ENCODE assay signal across 8 cellular contexts in the genomic region with DNA sequence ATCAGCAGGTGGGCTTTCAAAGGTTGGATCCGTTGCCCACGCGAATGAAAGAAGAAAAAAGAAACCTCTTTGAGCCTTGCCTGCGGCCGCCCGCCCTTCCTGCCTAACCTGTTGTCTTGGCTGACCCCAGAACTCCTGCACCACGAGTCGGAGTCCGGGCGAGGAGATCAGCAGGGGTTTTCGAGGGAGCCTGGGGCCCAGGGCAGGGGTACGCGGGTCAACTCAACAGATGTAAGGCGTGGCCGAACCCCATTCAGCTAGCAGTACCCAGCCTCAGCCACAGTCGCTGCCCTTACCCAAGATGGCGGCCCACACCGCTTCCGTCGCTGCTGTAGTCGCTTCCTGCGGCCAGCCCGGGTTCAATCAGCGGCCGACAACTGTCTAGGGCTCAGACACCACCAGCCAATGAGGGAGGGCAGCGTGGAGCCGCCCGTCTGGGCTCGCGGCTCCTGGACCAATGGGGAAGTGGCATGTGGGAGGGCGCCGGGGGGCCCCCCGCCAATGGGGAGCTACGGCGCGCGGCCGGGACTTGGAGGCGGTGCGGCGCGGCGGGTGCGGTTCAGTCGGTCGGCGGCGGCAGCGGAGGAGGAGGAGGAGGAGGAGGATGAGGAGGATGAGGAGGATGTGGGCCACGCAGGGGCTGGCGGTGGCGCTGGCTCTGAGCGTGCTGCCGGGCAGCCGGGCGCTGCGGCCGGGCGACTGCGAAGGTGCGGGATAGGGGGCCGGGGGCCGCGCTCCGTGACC. TPM values are rescaled to one million over a fixed set of nuclear protein-coding genes. Genes with fewer than 3 reads are reported as not detected.
DNase-seq lines count a peak whose midpoint lies in the region; ATAC-seq, FAIRE-seq and TF ChIP-seq lines count a peak whose summit lies in the region.

TSS of gene MANF (plus strand) at position 562 of the 744 bp plus-strand sequence. CDS start at position 614, 52 bp downstream.

- TF ChIP-seq CTCF in psoas muscle (IDR thresholded peaks at IDR 0.05) = no peak

- H3K9me3 ChIP-seq in psoas muscle = no peaks in the 10 kb centered on the region

- intact Hi-C loops in T-helper 2 cell treated with Interferon-gamma antibody and Interleukin-4, amounts not matched to agents 100 ng/mL and 5 ng/mL, for 36 hours (cut with micrococcal nuclease) = loop anchor here (1.0 to 10.0 kb wide), 5 partner anchors 413 to 1150 kb away; partner anchors contain the start of gene GNAI2
- intact Hi-C loops in left ventricle myocardium superior (cut with micrococcal nuclease) = no loop called here
- intact Hi-C loops in psoas muscle (cut with DNase I) = loop anchor here (5.0 to 10.0 kb wide), 2 partner anchors 287 to 770 kb away; partner anchors contain the start of genes CISH (in 1 of the 2), MAPKAPK3 (in 1 of the 2) and TEX264 (in 1 of the 2)

- WGBS in psoas muscle, 3 donors = 0 to 1% (median 0%) methylated on average over 43 to 65 of the region's 65 CpGs

- H3K4me3 ChIP-seq in psoas muscle = peak within 1 kb of the TSS; percentile 70

- DNase-seq in NCI-H187 treated with DMSO at 0.1 percent for 48 hours (lab: John Stamatoyannopoulos, UW) (peak; percentile 24), anterior cingulate cortex (lab: John Stamatoyannopoulos, UW) (peak; percentile 84 to 99 (median 98)), left ventricle myocardium superior (peak; percentile 99), psoas muscle (peak; percentile 98 to 99), urothelium cell line (ENCODE audit: low spot score) (peak; percentile 100)

- peaks cover 3 to 17% of the 10 kb centered on the region in 2 donors for H3K36me3 ChIP-seq in psoas muscle (ENCODE audit: insufficient read depth in 1 of 2, low read depth in 1 of 2)

- H3K4me1 ChIP-seq in psoas muscle = peaks cover 23% of the 10 kb centered on the region

- peak; percentile 78 for ATAC-seq in GM18499 (IDR thresholded peaks at IDR 0.05; ENCODE audit: insufficient read depth, unreplicated experiment)
- ATAC-seq in HG02943 (IDR thresholded peaks at IDR 0.05; ENCODE audit: low read depth, unreplicated experiment) = peak; percentile 91
- peak; percentile 98 for ATAC-seq in left ventricle myocardium superior
- peak; percentile 98 to 99 (median 99) for ATAC-seq in psoas muscle

- FAIRE-seq in urothelium cell line (lab: Jason Lieb, UNC) = peak; percentile 97

- H3K27ac ChIP-seq in psoas muscle = peak within 1 kb of the TSS; percentile 86

- no peaks in the 10 kb centered on the region for H3K27me3 ChIP-seq in psoas muscle (ENCODE audit: insufficient read depth in 3 of 3, low read length in 2 of 3)

RNA-seq across cellular contexts. Expression of gene MANF, which starts in this region (rescaled TPM):
- 201 and 212 TPM in 2 replicates for total RNA-seq in T-helper 2 cell treated with Interferon-gamma antibody and Interleukin-4, amounts not matched to agents 100 ng/mL and 5 ng/mL, for 36 hours
- total RNA-seq in left ventricle myocardium superior = 46.2 TPM
- 10 to 100 TPM; 12.6 to 24.0 (median 19.3) TPM for total RNA-seq in psoas muscle
- 10 to 100 TPM; 17.9 to 42.4 (median 18.3) TPM for polyA plus RNA-seq in psoas muscle

Comparison
In these comparisons a context has a peak if more than half of its experiments do, and no peak if none do; other contexts are left out.
1. Peak in every context shown above with its lines: DNase-seq, ATAC-seq, H3K4me3 ChIP-seq and H3K27ac ChIP-seq.
2. DNase-seq: peak in every context shown above with its lines; median percentile 100 in urothelium cell line; 99 in left ventricle myocardium superior; 98 in psoas muscle; 98 in anterior cingulate cortex; 24 in NCI-H187 treated with DMSO at 0.1 percent for 48 hours.